ENCODE assay signal across 8 cellular contexts in genomic region chr1:61049850-61050540, GRCh38. TPM values are rescaled to one million over a fixed set of nuclear protein-coding genes. Genes with fewer than 3 reads are reported as not detected.
DNase-seq lines count a peak whose midpoint lies in the region; ATAC-seq and TF ChIP-seq lines count a peak whose summit lies in the region.

No MANE protein-coding gene starts in this region.

- no peaks in the 10 kb centered on the region for H3K9me3 ChIP-seq in gastrocnemius medialis

- peaks cover 22 to 28% of the 10 kb centered on the region in 2 donors for H3K4me1 ChIP-seq in gastrocnemius medialis

- peak overlapping the region; percentile 78 to 98 (median 84) for H3K4me3 Mint-ChIP-seq in brain

- TF ChIP-seq CTCF in GM12873 (IDR thresholded peaks at IDR 0.05; ENCODE audit: insufficient read depth, low read depth, low read length, missing control alignments) (peak; percentile 85), brain (conservative IDR thresholded peaks at IDR 0.05) (peak; percentile 91 to 97), gastrocnemius medialis (IDR thresholded peaks at IDR 0.05 in 4 of 5, conservative IDR thresholded peaks at IDR 0.05 in 1 of 5) (peak; percentile 94 to 99 (median 97))

- peaks cover 42% of the 10 kb centered on the region for H3K4me1 Mint-ChIP-seq in brain

- peak overlapping the region; percentile 92 to 100 (median 96) for H3K27ac ChIP-seq in gastrocnemius medialis

- H3K4me3 ChIP-seq in iPS-11a (ENCODE audit: low read depth, low read length) (peak overlapping the region; percentile 46), gastrocnemius medialis (peak overlapping the region; percentile 75 to 99 (median 96))

- H3K36me3 Mint-ChIP-seq in brain = no peaks in the 10 kb centered on the region

- ATAC-seq in HG02870 (IDR thresholded peaks at IDR 0.05; ENCODE audit: unreplicated experiment) = peak; percentile 77
- peak; percentile 66 to 70 for ATAC-seq in gastrocnemius medialis
- no peak for ATAC-seq in GM18873 (IDR thresholded peaks at IDR 0.05; ENCODE audit: low FRiP score, unreplicated experiment)

- in situ Hi-C loops in gastrocnemius medialis (cut with MboI; ENCODE audit: low sequenced_read_pairs in 4 of 4) = loop anchor here (5.0 to 25.0 kb wide), 15 partner anchors 187 to 1088 kb away; no protein-coding TSS in a partner anchor

- H3K9me3 Mint-ChIP-seq in brain = no peaks in the 10 kb centered on the region

- intact Hi-C loops in gastrocnemius medialis (cut with DNase I; ENCODE audit: low total_unique reads) = loop anchor here (1.0 to 5.0 kb wide), 6 partner anchors 71 to 677 kb away; partner anchors contain the start of gene TM2D1

- no peaks in the 10 kb centered on the region for H3K27me3 ChIP-seq in gastrocnemius medialis

- peak overlapping the region; percentile 72 to 85 (median 83) for H3K27ac Mint-ChIP-seq in brain

- peak in 1 of 2 donors; percentile 54 for TF ChIP-seq POLR2A in gastrocnemius medialis (IDR thresholded peaks at IDR 0.05)

- no peaks in the 10 kb centered on the region for H3K36me3 ChIP-seq in gastrocnemius medialis

- peaks cover 44% of the 10 kb centered on the region for H3K27me3 Mint-ChIP-seq in brain

- DNase-seq in NCI-H2107 (lab: John Stamatoyannopoulos, UW) = peak; percentile 54
- peak; percentile 88 for DNase-seq in UCSD-AML1 (lab: John Stamatoyannopoulos, UW; ENCODE audit: unreplicated experiment)
- DNase-seq in gastrocnemius medialis = peak; percentile 87 to 95

RNA-seq across cellular contexts. Expression of gene NFIA, which starts 32.4 kb away (rescaled TPM):
- polyA plus RNA-seq in brain (ENCODE audit: insufficient read depth, low read depth, low replicate concordance) = 4.1 TPM
- total RNA-seq in gastrocnemius medialis = 10 to 100 TPM; 12.9 to 27.0 (median 26.6) TPM
